In the genomic region with DNA sequence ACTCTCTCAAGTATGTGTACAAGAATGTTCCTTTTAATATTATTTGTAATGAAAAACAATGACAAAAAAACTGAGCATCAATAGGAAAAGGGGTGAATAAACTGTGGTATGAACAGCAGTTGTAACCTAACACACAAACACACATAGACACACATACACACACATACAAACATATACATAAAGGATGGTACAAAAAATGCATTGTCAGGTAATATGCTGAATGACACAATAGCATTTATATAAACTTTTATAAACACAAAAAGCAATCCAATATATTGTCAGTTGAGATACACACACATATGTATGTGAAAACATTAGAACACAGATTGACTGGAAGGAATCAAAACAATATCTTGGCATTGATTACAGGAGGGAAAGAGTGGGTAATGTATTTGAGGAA, we compare ENCODE assay signal across 24 cellular contexts.
"Had no signal": no experiment of that assay in that cellular context is flagged by ENCODE, and none has a peak within 500 bp of the region (broad histone marks: within the 10 kb centered on the region; RNA-seq: fewer than 3 reads in every experiment).

No MANE protein-coding gene starts in this region.

- H3K36me3 ChIP-seq: colonic mucosa, esophagus squamous epithelium, gastrocnemius medialis, heart right ventricle, left lung, lower lobe of right lung had no signal

- H3K4me3 ChIP-seq: colonic mucosa, esophagus squamous epithelium, gastrocnemius medialis, heart right ventricle, left lung, lower lobe of right lung, mucosa of descending colon had no signal

- FAIRE-seq: endometrium, islet of Langerhans, keratinocyte had no signal

- H3K9me3 ChIP-seq: colonic mucosa, gastrocnemius medialis, mucosa of descending colon had no signal

- DNase-seq: colonic mucosa; cortex of kidney; effector CD8-positive, alpha-beta T cell; effector memory CD8-positive, alpha-beta T cell; erythroblast; esophagus squamous epithelium; foreskin fibroblast; foreskin melanocyte; gastrocnemius medialis; glutamatergic neuron; head of caudate nucleus; heart right ventricle; hippocampal formation; left cardiac atrium; left lung; left ventricle myocardium superior; lower lobe of right lung; mesenchymal stem cell; mucosa of descending colon had no signal

- H3K27ac ChIP-seq: colonic mucosa, epithelial cell of prostate, esophagus squamous epithelium, gastrocnemius medialis, heart right ventricle, left lung, lower lobe of right lung had no signal

- H3K4me1 ChIP-seq: colonic mucosa, esophagus squamous epithelium, gastrocnemius medialis, heart right ventricle, left lung, lower lobe of right lung had no signal

- ATAC-seq: effector memory CD8-positive, alpha-beta T cell; esophagus mucosa; gastrocnemius medialis; heart right ventricle; left cardiac atrium; left lung; left ventricle myocardium superior; lower lobe of right lung; mucosa of descending colon had no signal

- H3K27me3 ChIP-seq: colonic mucosa, esophagus squamous epithelium, gastrocnemius medialis, heart right ventricle, left lung had no signal
